19 cellular contexts compared by ENCODE assay signal in genomic region chr19:11046608-11047354, GRCh38. TPM values are rescaled to one million over a fixed set of nuclear protein-coding genes. Genes with fewer than 3 reads are reported as not detected.
DNase-seq lines count a peak whose midpoint lies in the region; ATAC-seq and TF ChIP-seq lines count a peak whose summit lies in the region.
"Had no signal": no experiment of that assay in that cellular context is flagged by ENCODE, and none has a peak within 500 bp of the region (broad histone marks: within the 10 kb centered on the region; RNA-seq: fewer than 3 reads in every experiment).

No MANE protein-coding gene starts in this region.

- no peak for ATAC-seq in lower lobe of right lung
- ATAC-seq in GM19324 (IDR thresholded peaks at IDR 0.05; ENCODE audit: low FRiP score, unreplicated experiment), result no peak

- peaks cover 77% of the 10 kb centered on the region for H4K20me1 ChIP-seq in BLaER1

- H3K4me1 ChIP-seq in BLaER1, result peaks cover 76% of the 10 kb centered on the region
- peaks cover 19% of the 10 kb centered on the region for H3K4me1 ChIP-seq in lower lobe of right lung
- H3K4me1 ChIP-seq: testis had no signal

- H3K9me3 ChIP-seq in BLaER1 (no peaks in the 10 kb centered on the region; the same call in 1 of the 2 replicates), lower lobe of right lung (no peaks in the 10 kb centered on the region)
- H3K9me3 ChIP-seq: neutrophil, testis had no signal

- 0 out of 2 replicates have a peak overlapping the region, but pooled peaks have one; percentile 7 for H3K4me3 ChIP-seq in BLaER1
- H3K4me3 ChIP-seq in GM06990 (replicated peaks; ENCODE audit: low read depth, low read length), result peak overlapping the region; percentile 41
- no peak overlapping the region for H3K4me3 ChIP-seq in lower lobe of right lung
- H3K4me3 ChIP-seq: hepatocyte, testis had no signal

- TF ChIP-seq CTCF in GM06990 (IDR thresholded peaks at IDR 0.05; ENCODE audit: insufficient read depth, low read length, poor library complexity, severe bottlenecking) (no peak), lower lobe of right lung (IDR thresholded peaks at IDR 0.05) (no peak)

- H3K4me2 ChIP-seq in BLaER1, result peak overlapping the region; percentile 86
- H3K4me2 ChIP-seq: hepatocyte had no signal

- no peaks in the 10 kb centered on the region for H3K27me3 ChIP-seq in BLaER1
- no peaks in the 10 kb centered on the region for H3K27me3 ChIP-seq in GM06990 (replicated peaks; ENCODE audit: control insufficient read depth, insufficient read depth, low read length)
- H3K27me3 ChIP-seq in lower lobe of right lung (ENCODE audit: low read depth), result no peaks in the 10 kb centered on the region
- H3K27me3 ChIP-seq: hepatocyte, neutrophil, testis had no signal

- intact Hi-C loops in lower lobe of right lung (cut with DNase I), result no loop called here

- H3K27ac ChIP-seq in BLaER1, result peak overlapping the region; percentile 59; the same call in 1 of the 2 replicates
- H3K27ac ChIP-seq in lower lobe of right lung, result no peak overlapping the region
- H3K27ac ChIP-seq: hepatocyte, neutrophil, testis had no signal

- DNase-seq in GM06990 (ENCODE audit: extremely low read depth, insufficient read length) (peak; percentile 47), NAMALWA (ENCODE audit: low spot score) (peak; percentile 64), germinal center (ENCODE audit: low spot score) (peak; percentile 44), iPS-NIHi7 (ENCODE audit: extremely low spot score) (no peak), lower lobe of right lung (no peak), dedifferentiated amniotic fluid mesenchymal stem cell (ENCODE audit: extremely low spot score) (no peak)
- DNase-seq: activated naive CD4-positive, alpha-beta T cell treated with Interleukin-2 at 50 U/mL for 16 hours; activated T-cell treated with anti-CD3 and anti-CD28 coated beads, Interleukin-2, amount 50 U/mL, for 1 hour; DMS53; foreskin fibroblast; KBM-7; NCI-H1694; NCI-H2171 treated with DMSO at 0.1 percent for 48 hours; NCI-H526 treated with DMSO at 0.1 percent for 48 hours; testis had no signal

- peak overlapping the region; percentile 48; the same call in 1 of the 2 replicates for H3K9ac ChIP-seq in BLaER1

- H3K36me3 ChIP-seq in BLaER1, result peaks cover 83% of the 10 kb centered on the region
- H3K36me3 ChIP-seq in GM06990 (ENCODE audit: control insufficient read depth, insufficient read depth, low read length), result peaks cover 11% of the 10 kb centered on the region
- peaks cover 57% of the 10 kb centered on the region for H3K36me3 ChIP-seq in lower lobe of right lung

RNA-seq across cellular contexts. Expression of gene LDLR, which starts 42.5 kb away (rescaled TPM):
- total RNA-seq in lower lobe of right lung, result 147 TPM

Comparison
In these comparisons a context has a peak if more than half of its experiments do, and no peak if none do; other contexts are left out.
1. DNase-seq: peak in GM06990 (single experiment), NAMALWA (single experiment) and germinal center (single experiment); none in iPS-NIHi7 (single experiment), lower lobe of right lung (single experiment) and dedifferentiated amniotic fluid mesenchymal stem cell (single experiment).